22 cellular contexts compared by ENCODE assay signal in genomic region chr11:93474122-93474521, GRCh38.
"Had no signal": no experiment of that assay in that cellular context is flagged by ENCODE, and none has a peak within 500 bp of the region (broad histone marks: within the 10 kb centered on the region; RNA-seq: fewer than 3 reads in every experiment).

No MANE protein-coding gene starts in this region.

- DNase-seq: activated B cell treated with CpG ODN at 0.5 μM for 24 hours; activated CD4-positive, alpha-beta T cell treated with anti-CD3 and anti-CD28 coated beads for 1 hour; activated CD4-positive, alpha-beta T cell treated with anti-CD3 and anti-CD28 coated beads, Interleukin-2, amount 10 ng/mL, durations not matched to agents 24 days and 14 days; activated CD4-positive, alpha-beta T cell treated with anti-CD3 and anti-CD28 coated beads, Interleukin-2, amount 50 U/mL, for 48 hours; activated CD8-positive, alpha-beta memory T cell treated with anti-CD3 and anti-CD28 coated beads, Interleukin-2, amount 10 ng/mL, durations not matched to agents 7 days and 5 days; activated effector memory CD4-positive, alpha-beta T cell treated with anti-CD3 and anti-CD28 coated beads, Interleukin-2, amount 50 U/mL, for 16 hours; activated naive CD4-positive, alpha-beta T cell treated with Interleukin-2 at 50 U/mL for 16 hours; activated naive CD8-positive, alpha-beta T cell treated with anti-CD3 and anti-CD28 coated beads, Interleukin-2, amount 50 U/mL, for 24 hours; activated T-cell treated with anti-CD3 and anti-CD28 coated beads, Interleukin-2, amount 50 U/mL, for 4 hours; amniotic stem cell; KG1; NCI-H1048; NCI-H1436; NCI-H187; NCI-H446 treated with DMSO at 0.1 percent for 48 hours; NCI-H524 treated with DMSO at 0.1 percent for 48 hours; NCI-H748 treated with DMSO at 0.1 percent for 48 hours; SIG-M5; T-helper 17 cell; T-helper 9 cell had no signal

- H3K4me1 ChIP-seq: ascending aorta had no signal

- H3K4me3 ChIP-seq: ascending aorta had no signal

- H3K9me3 ChIP-seq: ascending aorta had no signal

- ATAC-seq: activated CD8-positive, alpha-beta memory T cell treated with anti-CD3 and anti-CD28 coated beads, Interleukin-2, amount 10 ng/mL, durations not matched to agents 7 days and 5 days; activated naive CD4-positive, alpha-beta T cell treated with anti-CD3 and anti-CD28 coated beads, Interleukin-2, amount 50 U/mL, for 72 hours; activated naive CD8-positive, alpha-beta T cell treated with anti-CD3 and anti-CD28 coated beads, Interleukin-2, amount 50 U/mL, for 24 hours; activated T-cell treated with anti-CD3 and anti-CD28 coated beads, Interleukin-2, amount 50 U/mL, for 4 hours; T-helper 17 cell had no signal

- H3K27me3 ChIP-seq: ascending aorta had no signal

- H3K27ac ChIP-seq: ascending aorta had no signal
